24 cellular contexts compared by ENCODE assay signal in genomic region chr17:43619696-43620095, GRCh38. TPM values are rescaled to one million over a fixed set of nuclear protein-coding genes. Genes with fewer than 3 reads are reported as not detected.
DNase-seq lines count a peak whose midpoint lies in the region; ATAC-seq, FAIRE-seq and TF ChIP-seq lines count a peak whose summit lies in the region.
"Had no signal": no experiment of that assay in that cellular context is flagged by ENCODE, and none has a peak within 500 bp of the region (broad histone marks: within the 10 kb centered on the region; RNA-seq: fewer than 3 reads in every experiment).

No MANE protein-coding gene starts in this region.

- no peak overlapping the region for H3K27ac Mint-ChIP-seq in GM23338
- peak overlapping the region in 2 of 3 experiments; percentile 50 to 70 for H3K27ac Mint-ChIP-seq in nephron
- H3K27ac Mint-ChIP-seq: CD14-positive monocyte; CD4-positive, alpha-beta T cell; CD8-positive, alpha-beta memory T cell had no signal

- no peak for TF ChIP-seq RAD21 in H1 (IDR thresholded peaks at IDR 0.05 in 1 of 2, conservative IDR thresholded peaks at IDR 0.05 in 1 of 2; ENCODE audit: low read depth in 2 of 2, low read length in 2 of 2)

- H3K36me3 ChIP-seq in GM23338 (ENCODE audit: insufficient read depth) (no peaks in the 10 kb centered on the region), H1 (ENCODE audit: control insufficient read depth in 2 of 4, insufficient read depth in 4 of 4, low read length in 3 of 4) (no peaks in the 10 kb centered on the region)
- H3K36me3 ChIP-seq: BE2C; BLaER1 treated with 17β-estradiol and CSF1 and Interleukin-3, amounts not matched to agents 10 nM and 100 nM had no signal

- H3K23ac ChIP-seq in H1 (ENCODE audit: insufficient read length), result no peak overlapping the region

- no peak overlapping the region for H3K14ac ChIP-seq in H1 (ENCODE audit: insufficient read length)

- no peaks in the 10 kb centered on the region for H3K9me2 ChIP-seq in GM23338 (ENCODE audit: insufficient read depth)

- H3K9me3 Mint-ChIP-seq in GM23338 (no peaks in the 10 kb centered on the region), nephron (no peaks in the 10 kb centered on the region)
- H3K9me3 Mint-ChIP-seq: CD4-positive, alpha-beta T cell; CD8-positive, alpha-beta memory T cell had no signal

- CTCF ChIA-PET in H1 (lab: Charles Lee; ENCODE audit: partially characterized antibody), result interaction anchor here (1.4 to 2.6 kb wide), 2 partner anchors 43 to 53 kb away, joined by 3 to 8 read pairs; no protein-coding TSS in a partner anchor

- H3K56ac ChIP-seq in H1 (replicated peaks; ENCODE audit: insufficient read length, low read depth, low read length), result no peak overlapping the region

- no peak overlapping the region for H4K91ac ChIP-seq in H1 (replicated peaks; ENCODE audit: insufficient read length, low read length)

- POLR2A ChIA-PET in H1 (lab: Charles Lee; ENCODE audit: partially characterized antibody), result no interaction called here

- H2BK5ac ChIP-seq in H1 (ENCODE audit: low read depth, low read length), result no peak overlapping the region

- no peak for TF ChIP-seq EP300 in H1 (IDR thresholded peaks at IDR 0.05; ENCODE audit: borderline replicate concordance in 1 of 2, low read depth in 2 of 2, low read length in 2 of 2)

- no peak overlapping the region for H2AK5ac ChIP-seq in H1 (ENCODE audit: low read depth, low read length)

- H3K9me3 ChIP-seq in H1 (ENCODE audit: insufficient read depth in 2 of 2, low read depth in 1 of 2, low read length in 1 of 2), result no peaks in the 10 kb centered on the region
- H3K9me3 ChIP-seq: A549; BE2C; BLaER1 treated with 17β-estradiol and CSF1 and Interleukin-3, amounts not matched to agents 10 nM and 100 nM had no signal

- H3K18ac ChIP-seq in H1 (ENCODE audit: extremely low read depth, low read length), result no peak overlapping the region; the same call in 1 of the 2 replicates

- H3K4ac ChIP-seq in H1 (replicated peaks; ENCODE audit: insufficient read length, low read depth, low read length), result no peak overlapping the region

- H3K4me3 Mint-ChIP-seq in GM23338, result no peak overlapping the region
- H3K4me3 Mint-ChIP-seq in nephron, result no peak overlapping the region
- H3K4me3 Mint-ChIP-seq: CD14-positive monocyte; CD4-positive, alpha-beta T cell; CD8-positive, alpha-beta memory T cell had no signal

- no peak overlapping the region for H2BK120ac ChIP-seq in H1 (replicated peaks; ENCODE audit: low read depth, low read length)

- H3K27me3 Mint-ChIP-seq in GM23338 (ENCODE audit: insufficient read depth, low read depth, poor library complexity) (peaks cover 8% of the 10 kb centered on the region), nephron (ENCODE audit: low read depth) (peaks cover 30% of the 10 kb centered on the region)

- no peaks in the 10 kb centered on the region for H3F3A ChIP-seq in GM23338 (replicated peaks; ENCODE audit: low read depth)

- 86% methylated on average over 5 of the region's 5 CpGs; no CpG with 5 or more reads in 1 of the 2 experiments for WGBS in H1 (ENCODE audit: extremely low coverage in 1 of 2, insufficient coverage in 1 of 2, insufficient read length in 1 of 2, insufficient replicate concordance in 2 of 2, low coverage in 1 of 2, low lambda C conversion rate in 2 of 2, missing lambda C conversion rate in 1 of 2), 2 experiments

- no peak for DNase-seq in GM23338 (ENCODE audit: low spot score)
- no peak for DNase-seq in H1 (ENCODE audit: low read depth in 1 of 2, low spot score in 2 of 2)
- no peak for DNase-seq in stimulated activated naive CD8-positive, alpha-beta T cell treated with anti-CD3 and anti-CD28 coated beads, Interleukin-15, Interleukin-2, amounts not matched to agents 100 U/mL and 50 U/mL, for 24 hours
- DNase-seq: 8988T; ACHN; AML-193; BE2C; Calu3; CD4-positive, alpha-beta T cell; CD8-positive, alpha-beta memory T cell; DMS53; DMS79 treated with DMSO at 0.1 percent for 48 hours; GF-D8; GOT3; H7; HCEC 1CT had no signal

- H3K9ac ChIP-seq in H1 (replicated peaks in 1 of 4; ENCODE audit: extremely low read depth in 1 of 4, low read depth in 3 of 4, low read length in 3 of 4), result no peak overlapping the region
- H3K9ac ChIP-seq: BLaER1 treated with 17β-estradiol and CSF1 and Interleukin-3, amounts not matched to agents 10 nM and 100 nM had no signal

- no peaks in the 10 kb centered on the region; the same call in 1 of the 2 replicates for H3K23me2 ChIP-seq in H1 (ENCODE audit: low read depth, low read length)

- no peak overlapping the region for H4K8ac ChIP-seq in H1 (ENCODE audit: extremely low read depth, insufficient read depth, low read length)

- peak overlapping the region; percentile 52; the same call in 1 of the 2 replicates for H2AFZ ChIP-seq in GM23338
- 0 out of 2 replicates have a peak overlapping the region, but pooled peaks have one; percentile 59 for H2AFZ ChIP-seq in H1 (ENCODE audit: low read length)

- H3K4me1 ChIP-seq in GM23338 (ENCODE audit: insufficient read depth) (peaks cover 6% of the 10 kb centered on the region), H1 (replicated peaks in 1 of 4; ENCODE audit: control insufficient read depth in 3 of 4, insufficient read depth in 4 of 4, low read length in 3 of 4) (no peaks in the 10 kb centered on the region)
- H3K4me1 ChIP-seq: BE2C had no signal

- no peak overlapping the region for H3K4me3 ChIP-seq in GM23338
- H3K4me3 ChIP-seq in H1 (ENCODE audit: extremely low read depth in 1 of 4, insufficient read depth in 2 of 4, low read depth in 3 of 4, low read length in 4 of 4), result no peak overlapping the region
- H3K4me3 ChIP-seq: A549; BLaER1 treated with 17β-estradiol and CSF1 and Interleukin-3, amounts not matched to agents 10 nM and 100 nM had no signal

- H3K27me3 ChIP-seq in GM23338 (ENCODE audit: insufficient read depth) (no peaks in the 10 kb centered on the region), H1 (replicated peaks in 1 of 4; ENCODE audit: control insufficient read depth in 3 of 4, extremely low read depth in 1 of 4, insufficient read depth in 3 of 4, low read length in 3 of 4) (no peaks in the 10 kb centered on the region)
- H3K27me3 ChIP-seq: BE2C; BLaER1 treated with 17β-estradiol and CSF1 and Interleukin-3, amounts not matched to agents 10 nM and 100 nM had no signal

- FAIRE-seq in H1 (lab: Jason Lieb, UNC), result no peak
- FAIRE-seq: GM12891, GM18507 had no signal

- ATAC-seq in GM23338, result peak; percentile 35
- no peak for ATAC-seq in activated CD4-positive, CD25-positive, alpha-beta regulatory T cell treated with anti-CD3 and anti-CD28 coated beads, Interleukin-2, amount 50 U/mL, for 24 hours
- no peak for ATAC-seq in HG03095 (IDR thresholded peaks at IDR 0.05; ENCODE audit: unreplicated experiment)
- ATAC-seq in stimulated activated naive CD8-positive, alpha-beta T cell treated with anti-CD3 and anti-CD28 coated beads, Interleukin-15, Interleukin-2, amounts not matched to agents 100 U/mL and 50 U/mL, for 24 hours, result no peak

- no peak for TF ChIP-seq CTCF in GM23338 (conservative IDR thresholded peaks at IDR 0.05; ENCODE audit: low read depth in 2 of 2)
- no peak for TF ChIP-seq CTCF in H1 (IDR thresholded peaks at IDR 0.05; ENCODE audit: control extremely low read depth in 1 of 3, insufficient read depth in 1 of 3, low read depth in 1 of 3, low read length in 3 of 3)
- no peak for TF ChIP-seq CTCF in nephron (IDR thresholded peaks at IDR 0.05; ENCODE audit: unreplicated experiment in 3 of 3)

- H4K5ac ChIP-seq in H1 (ENCODE audit: insufficient read length, low read depth, low read length), result no peak overlapping the region

- H3K4me2 ChIP-seq in GM23338 (no peak overlapping the region), H1 (ENCODE audit: insufficient read depth in 1 of 2, low read depth in 2 of 2, low read length in 2 of 2) (no peak overlapping the region)
- H3K4me2 ChIP-seq: A549; BLaER1 treated with 17β-estradiol and CSF1 and Interleukin-3, amounts not matched to agents 10 nM and 100 nM had no signal

- no peak for TF ChIP-seq POLR2A in H1 (IDR thresholded peaks at IDR 0.05; ENCODE audit: control extremely low read depth in 1 of 2, low read depth in 2 of 2, low read length in 2 of 2)

- no peak overlapping the region for H2BK15ac ChIP-seq in H1 (ENCODE audit: low read length)

- no peaks in the 10 kb centered on the region for H3K36me3 Mint-ChIP-seq in GM23338 (ENCODE audit: low read depth)
- no peaks in the 10 kb centered on the region for H3K36me3 Mint-ChIP-seq in nephron (ENCODE audit: low read depth)
- H3K36me3 Mint-ChIP-seq: CD14-positive monocyte; CD8-positive, alpha-beta memory T cell had no signal

- H2BK12ac ChIP-seq in H1 (ENCODE audit: low read depth, low read length), result no peak overlapping the region

- no peaks in the 10 kb centered on the region for H3K79me2 ChIP-seq in GM23338 (replicated peaks; ENCODE audit: insufficient read depth)
- no peaks in the 10 kb centered on the region for H3K79me2 ChIP-seq in H1 (ENCODE audit: control insufficient read depth in 1 of 2, insufficient read depth in 2 of 2, low read length in 2 of 2)

- H4K20me1 ChIP-seq in GM23338 (replicated peaks; ENCODE audit: insufficient read depth), result no peaks in the 10 kb centered on the region
- H4K20me1 ChIP-seq in H1 (replicated peaks in 1 of 2; ENCODE audit: control insufficient read depth in 1 of 2, insufficient read depth in 2 of 2, low read length in 2 of 2), result no peaks in the 10 kb centered on the region
- H4K20me1 ChIP-seq: BLaER1 treated with 17β-estradiol and CSF1 and Interleukin-3, amounts not matched to agents 10 nM and 100 nM had no signal

- H2BK20ac ChIP-seq in H1 (ENCODE audit: low read length), result no peak overlapping the region

- no peaks in the 10 kb centered on the region for H3K4me1 Mint-ChIP-seq in GM23338
- peaks cover 35% of the 10 kb centered on the region for H3K4me1 Mint-ChIP-seq in nephron
- H3K4me1 Mint-ChIP-seq: CD8-positive, alpha-beta memory T cell had no signal

- H3K79me1 ChIP-seq in H1 (ENCODE audit: low read depth, low read length), result no peaks in the 10 kb centered on the region

- H3K27ac ChIP-seq in GM23338 (ENCODE audit: low read depth) (no peak overlapping the region), H1 (ENCODE audit: low read depth, low read length) (no peak overlapping the region)
- H3K27ac ChIP-seq: A549; BLaER1 treated with 17β-estradiol and CSF1 and Interleukin-3, amounts not matched to agents 10 nM and 100 nM had no signal

TF ChIP-seq in GM23338, 12 proteins besides CTCF, POLR2A, EP300 and RAD21 (continues in another document):
- no peak for TF ChIP-seq EZH2phosphoT487 (IDR thresholded peaks at IDR 0.05; ENCODE audit: unreplicated experiment)

RNA-seq across cellular contexts. Expression of gene MEOX1, which starts 42.0 kb away (rescaled TPM):
- not detected in 2 replicates for total RNA-seq in GM23338 (2014; rRNA removed; shearing (Covaris generic))
- polyA plus RNA-seq in GM23338 (2016; fragmentation: Nextera tagmentation; extraction: Ambion mirVana), result not detected in 2 replicates
- not detected in 2 replicates for total RNA-seq in H1 (2021; fragmentation: NEBNext Ultra II Directional; extraction: Animal tissue kit (Norgen Biotek cat#: 25700))
- 0.03 TPM in 1 of 2 replicates, not detected in the other for polyA plus RNA-seq in H1 (2011; rRNA removed)
- polyA plus RNA-seq in H1 (2011; cell fraction: cytosol; rRNA removed), result not detected
- polyA plus RNA-seq in H1 (2011; cell fraction: nucleus; rRNA removed), result 0.07 TPM
- 0.11 to 0.12 TPM in 2 of 4 replicates, not detected in the others for polyA plus RNA-seq in H1 (2012, experiment 1 of 2)
- not detected for polyA plus RNA-seq in H1 (2012, experiment 2 of 2)
- polyA plus RNA-seq in H1 (2013, experiment 1 of 2), result 0.04 TPM
- polyA plus RNA-seq in H1 (2013, experiment 2 of 2), result 0.11 TPM
- polyA minus RNA-seq in H1 (2011; rRNA and poly(A)+ RNA removed), result not detected in 2 replicates
- polyA minus RNA-seq in H1 (2011; cell fraction: cytosol; rRNA and poly(A)+ RNA removed), result not detected
- polyA minus RNA-seq in H1 (2011; cell fraction: nucleus; rRNA and poly(A)+ RNA removed), result 0.20 TPM
- total RNA-seq: Calu3, H7 had no signal
- polyA plus RNA-seq: A549 had no signal
